In the genomic region with DNA sequence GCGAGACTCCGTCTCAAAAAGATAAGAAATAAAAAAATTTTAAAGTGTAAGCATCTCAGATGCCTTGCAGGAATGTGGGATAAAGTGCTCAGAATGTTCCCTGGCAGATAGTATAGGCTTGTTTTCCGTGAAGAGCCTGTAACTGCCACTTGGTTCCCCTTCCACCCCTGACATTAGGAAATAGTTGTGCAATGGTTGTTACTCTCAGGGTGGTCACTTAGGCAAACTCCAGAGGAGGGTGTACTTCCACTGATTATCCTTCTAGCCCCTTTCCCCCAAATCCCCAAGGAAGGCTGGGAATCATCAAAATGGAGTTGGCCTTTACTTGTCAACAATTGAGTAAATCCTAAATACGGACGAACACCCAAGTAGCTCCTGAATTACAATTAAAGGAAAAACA, we compare ENCODE assay signal across 31 cellular contexts. TPM values are rescaled to one million over a fixed set of nuclear protein-coding genes. Genes with fewer than 3 reads are reported as not detected.
DNase-seq lines count a peak whose midpoint lies in the region; ATAC-seq and TF ChIP-seq lines count a peak whose summit lies in the region.
"Had no signal": no experiment of that assay in that cellular context is flagged by ENCODE, and none has a peak within 500 bp of the region (broad histone marks: within the 10 kb centered on the region; RNA-seq: fewer than 3 reads in every experiment).

No MANE protein-coding gene starts in this region.

- no peak overlapping the region for H3K27ac ChIP-seq in tibial artery
- H3K27ac ChIP-seq: foreskin keratinocyte, ovary, skin epidermis, testis, vagina had no signal

- H3K4me3 Mint-ChIP-seq in progenitor cell of endocrine pancreas (ENCODE audit: low read depth): no peak overlapping the region
- H3K4me3 Mint-ChIP-seq in activated naive CD8-positive, alpha-beta T cell treated with anti-CD3 and anti-CD28 coated beads, Interleukin-2, amount 50 U/mL, for 24 hours: no peak overlapping the region
- H3K4me3 Mint-ChIP-seq: B cell; CD8-positive, alpha-beta memory T cell; central memory CD8-positive, alpha-beta T cell; endodermal cell; natural killer cell treated with Interleukin-12 subunit alpha and Interleukin-12 subunit beta and Interleukin-15 and Interleukin-18, amount 100 ng/mL, for 72 hours had no signal

- H3K4me1 ChIP-seq in tibial artery: peaks cover 0 to 8% (median 0%) of the 10 kb centered on the region in 4 donors

- H3K27me3 ChIP-seq in tibial artery: no peaks in the 10 kb centered on the region
- H3K27me3 ChIP-seq: foreskin keratinocyte, ovary, testis, vagina had no signal

- peak; percentile 5 for TF ChIP-seq POLR2A in GM19099 (IDR thresholded peaks at IDR 0.05; ENCODE audit: extremely low read depth, insufficient read length, low read depth)

- ATAC-seq in activated naive CD8-positive, alpha-beta T cell treated with anti-CD3 and anti-CD28 coated beads, Interleukin-2, amount 50 U/mL, for 24 hours: no peak
- ATAC-seq: foreskin keratinocyte; mucosa of descending colon; natural killer cell treated with Interleukin-12 subunit alpha and Interleukin-12 subunit beta and Interleukin-15 and Interleukin-18, amount 100 ng/mL, for 72 hours had no signal

- peaks cover 17% of the 10 kb centered on the region for H3K4me1 Mint-ChIP-seq in progenitor cell of endocrine pancreas (ENCODE audit: low read depth)
- H3K4me1 Mint-ChIP-seq in activated naive CD8-positive, alpha-beta T cell treated with anti-CD3 and anti-CD28 coated beads, Interleukin-2, amount 50 U/mL, for 24 hours: peaks cover 30% of the 10 kb centered on the region

- intact Hi-C loops in tibial artery (cut with DNase I; ENCODE audit: low total_unique reads): no loop called here

- no peaks in the 10 kb centered on the region for H3K9me3 Mint-ChIP-seq in progenitor cell of endocrine pancreas (ENCODE audit: low read depth)
- H3K9me3 Mint-ChIP-seq in activated naive CD8-positive, alpha-beta T cell treated with anti-CD3 and anti-CD28 coated beads, Interleukin-2, amount 50 U/mL, for 24 hours: no peaks in the 10 kb centered on the region
- H3K9me3 Mint-ChIP-seq: CD8-positive, alpha-beta memory T cell; central memory CD8-positive, alpha-beta T cell; endodermal cell; natural killer cell treated with Interleukin-12 subunit alpha and Interleukin-12 subunit beta and Interleukin-15 and Interleukin-18, amount 100 ng/mL, for 72 hours had no signal

- H3K9me3 ChIP-seq in tibial artery: no peaks in the 10 kb centered on the region
- H3K9me3 ChIP-seq: mucosa of descending colon, ovary, testis, vagina had no signal

- TF ChIP-seq CTCF in progenitor cell of endocrine pancreas (IDR thresholded peaks at IDR 0.05; ENCODE audit: unreplicated experiment) (no peak), tibial artery (IDR thresholded peaks at IDR 0.05) (no peak)

- peaks cover 43 to 73% (median 46%) of the 10 kb centered on the region in 3 donors for H3K36me3 ChIP-seq in tibial artery
- H3K36me3 ChIP-seq: ovary had no signal

- peak overlapping the region; percentile 67 for H3K27ac Mint-ChIP-seq in progenitor cell of endocrine pancreas
- no peak overlapping the region for H3K27ac Mint-ChIP-seq in activated naive CD8-positive, alpha-beta T cell treated with anti-CD3 and anti-CD28 coated beads, Interleukin-2, amount 50 U/mL, for 24 hours
- H3K27ac Mint-ChIP-seq: B cell; natural killer cell treated with Interleukin-12 subunit alpha and Interleukin-12 subunit beta and Interleukin-15 and Interleukin-18, amount 100 ng/mL, for 72 hours had no signal

- DNase-seq in MV-4-11 (lab: John Stamatoyannopoulos, UW) (peak; percentile 19), amniotic epithelial cell (ENCODE audit: low read depth) (peak; percentile 35), progenitor cell of endocrine pancreas (ENCODE audit: low spot score, unreplicated experiment) (no peak), NCI-H2081 (lab: John Stamatoyannopoulos, UW) (no peak), iPS-NIHi7 (ENCODE audit: extremely low spot score) (no peak), tibial artery (no peak)
- no peak for DNase-seq in activated naive CD8-positive, alpha-beta T cell treated with anti-CD3 and anti-CD28 coated beads, Interleukin-2, amount 50 U/mL, for 24 hours
- DNase-seq: ACHN; activated CD4-positive, alpha-beta T cell treated with anti-CD3 and anti-CD28 coated beads, Interleukin-2, amount 50 U/mL, for 48 hours; activated CD4-positive, CD25-positive, alpha-beta regulatory T cell treated with anti-CD3 and anti-CD28 coated beads, Interleukin-2, amount 50 U/mL, for 72 hours; activated T-cell treated with anti-CD3 and anti-CD28 coated beads, Interleukin-2, amount 50 U/mL, for 48 hours; CD8-positive, alpha-beta memory T cell; endodermal cell; foreskin keratinocyte; left cardiac atrium; mammary epithelial cell; MM.1S; mucosa of descending colon; NCI-H1436 treated with DMSO at 0.1 percent for 48 hours; NCI-H446 treated with DMSO at 0.1 percent for 48 hours; NCI-H774; stimulated activated naive CD4-positive, alpha-beta T cell treated with Interleukin-2 at 50 U/mL for 16 hours; T-helper 2 cell; testis had no signal

- H3K27me3 Mint-ChIP-seq in progenitor cell of endocrine pancreas: no peaks in the 10 kb centered on the region
- no peaks in the 10 kb centered on the region for H3K27me3 Mint-ChIP-seq in activated naive CD8-positive, alpha-beta T cell treated with anti-CD3 and anti-CD28 coated beads, Interleukin-2, amount 50 U/mL, for 24 hours
- H3K27me3 Mint-ChIP-seq: B cell; CD8-positive, alpha-beta memory T cell; central memory CD8-positive, alpha-beta T cell; natural killer cell treated with Interleukin-12 subunit alpha and Interleukin-12 subunit beta and Interleukin-15 and Interleukin-18, amount 100 ng/mL, for 72 hours had no signal

- H3K36me3 Mint-ChIP-seq in progenitor cell of endocrine pancreas (ENCODE audit: insufficient read depth): peaks cover 24% of the 10 kb centered on the region
- peaks cover 56% of the 10 kb centered on the region for H3K36me3 Mint-ChIP-seq in activated naive CD8-positive, alpha-beta T cell treated with anti-CD3 and anti-CD28 coated beads, Interleukin-2, amount 50 U/mL, for 24 hours (ENCODE audit: low read depth)

- no peak overlapping the region for H3K4me3 ChIP-seq in tibial artery
- H3K4me3 ChIP-seq: mucosa of descending colon, ovary, skin epidermis, testis, vagina had no signal

RNA-seq across cellular contexts. Expression of a gene that starts 10.4 kb away (rescaled TPM):
- total RNA-seq in progenitor cell of endocrine pancreas: 1,136 and 1,157 TPM in 2 replicates

RNA-seq across cellular contexts. Expression of a gene that starts 41.3 kb away (rescaled TPM):
- 37.5 and 40.8 TPM in 2 replicates for total RNA-seq in progenitor cell of endocrine pancreas

Comparison
In these comparisons a context has a peak if more than half of its experiments do, and no peak if none do; other contexts are left out.
1. DNase-seq: peak in MV-4-11 (single experiment) and amniotic epithelial cell (single experiment); none in progenitor cell of endocrine pancreas (single experiment), activated naive CD8-positive, alpha-beta T cell treated with anti-CD3 and anti-CD28 coated beads, Interleukin-2, amount 50 U/mL, for 24 hours (single experiment), NCI-H2081 (0 of 2), iPS-NIHi7 (single experiment) and tibial artery (0 of 2).